Comparison of ENCODE assay signal across 1 cellular context in the genomic region with DNA sequence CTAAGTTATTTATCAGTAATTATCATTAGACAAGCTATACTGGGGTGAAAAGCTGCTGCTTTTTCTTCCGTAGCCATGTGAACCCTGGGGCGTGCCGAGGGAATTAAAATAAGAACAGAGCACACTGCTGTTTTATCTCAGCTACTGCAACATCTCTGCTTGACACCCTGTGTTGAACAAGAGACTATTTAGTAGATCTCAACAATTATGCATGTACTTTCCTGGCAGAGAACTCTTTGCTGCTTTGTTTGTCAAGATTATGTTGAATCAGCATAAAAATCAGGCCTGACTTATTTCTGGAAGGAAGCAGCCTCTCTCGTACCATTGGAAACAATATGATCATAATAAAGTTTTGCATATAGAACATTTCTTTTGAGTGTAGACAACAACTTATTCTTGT.
TF ChIP-seq lines count a peak whose summit lies in the region.

No MANE protein-coding gene starts in this region.

TF ChIP-seq in IMR-90, 13 proteins besides CTCF, POLR2A, EP300 and RAD21 (continued from another document):
- TF ChIP-seq USF2 (IDR thresholded peaks at IDR 0.05; ENCODE audit: low read depth, low read length) (no peak), MAFK (IDR thresholded peaks at IDR 0.05; ENCODE audit: low read depth, low read length) (peak; percentile 90), CHD1 (IDR thresholded peaks at IDR 0.05; ENCODE audit: low read depth, low read length) (no peak), CEBPB (IDR thresholded peaks at IDR 0.05; ENCODE audit: low read depth, low read length) (no peak), MAZ (IDR thresholded peaks at IDR 0.05; ENCODE audit: borderline replicate concordance, low read depth, low read length) (no peak)
